ENCODE assay signal across 24 cellular contexts in the genomic region with DNA sequence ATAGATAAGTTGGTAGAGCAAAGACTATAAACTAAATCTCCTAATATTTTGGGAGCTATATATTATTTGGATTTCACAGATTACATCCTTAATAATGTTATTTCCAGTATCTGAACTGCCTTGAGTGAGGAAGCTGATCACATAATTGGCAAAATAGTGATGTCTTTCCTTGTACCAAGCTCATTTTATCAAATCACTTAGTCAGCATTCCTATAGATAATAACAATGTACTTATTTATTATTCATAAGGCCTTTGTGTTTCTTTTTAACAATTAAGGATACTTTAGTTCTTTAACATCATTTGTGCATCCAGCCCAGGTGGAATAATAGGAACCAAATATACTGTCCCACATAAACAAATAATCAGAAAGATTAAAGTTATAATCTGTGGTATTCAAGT.
DNase-seq lines count a peak whose midpoint lies in the region; ATAC-seq, FAIRE-seq and TF ChIP-seq lines count a peak whose summit lies in the region.
"Had no signal": no experiment of that assay in that cellular context is flagged by ENCODE, and none has a peak within 500 bp of the region (broad histone marks: within the 10 kb centered on the region; RNA-seq: fewer than 3 reads in every experiment).

No MANE protein-coding gene starts in this region.

- in situ Hi-C loops in HepG2 (cut with HindIII; ENCODE audit: extremely low pct_ligation_motif_present, low pct_unique_long_range_greater_than_20kb) = no loop called here
- in situ Hi-C loops in K562 (cut with MboI) = no loop called here

- H3K9me1 ChIP-seq in K562 (ENCODE audit: control insufficient read depth, insufficient read depth, low read length) = no peaks in the 10 kb centered on the region

- H3K27me3 ChIP-seq in HepG2 (ENCODE audit: control insufficient read depth in 1 of 2, insufficient read depth in 2 of 2, low read length in 2 of 2) (no peaks in the 10 kb centered on the region), right lobe of liver (no peaks in the 10 kb centered on the region), K562 (ENCODE audit: control insufficient read depth in 2 of 2, insufficient read depth in 2 of 2, low read length in 2 of 2) (no peaks in the 10 kb centered on the region)
- H3K27me3 ChIP-seq: BE2C, BLaER1 had no signal

- POLR2A ChIA-PET in HepG2 (lab: Yijun Ruan, JAX) = no interaction called here
- POLR2A ChIA-PET in K562 (lab: Yijun Ruan, JAX) = no interaction called here

- no peaks in the 10 kb centered on the region for H3K4me1 ChIP-seq in HepG2 (ENCODE audit: insufficient read depth, low read length)
- no peaks in the 10 kb centered on the region for H3K4me1 ChIP-seq in right lobe of liver
- no peaks in the 10 kb centered on the region for H3K4me1 ChIP-seq in K562 (replicated peaks in 1 of 2; ENCODE audit: control insufficient read depth in 2 of 2, insufficient read depth in 2 of 2, low read length in 2 of 2)
- H3K4me1 ChIP-seq: BE2C, BLaER1 had no signal

- TF ChIP-seq CTCF in HepG2 (CRISPR knock-in tag; IDR thresholded peaks at IDR 0.05) = no peak
- no peak for TF ChIP-seq CTCF in right lobe of liver (IDR thresholded peaks at IDR 0.05)
- TF ChIP-seq CTCF in K562 (IDR thresholded peaks at IDR 0.05 in 2 of 3, conservative IDR thresholded peaks at IDR 0.05 in 1 of 3; ENCODE audit: insufficient read depth in 2 of 3, low read depth in 1 of 3, low read length in 3 of 3) = no peak

- TF ChIP-seq EP300 in HepG2 (IDR thresholded peaks at IDR 0.05; ENCODE audit: low read depth in 2 of 2, low read length in 2 of 2) = no peak
- no peak for TF ChIP-seq EP300 in HepG2 (CRISPR knock-in tag; IDR thresholded peaks at IDR 0.05; ENCODE audit: borderline replicate concordance)
- no peak for TF ChIP-seq EP300 in K562 (IDR thresholded peaks at IDR 0.05; ENCODE audit: low read length)

- ATAC-seq in HepG2 (no peak), right lobe of liver (no peak), K562 (no peak)
- ATAC-seq: GM12878 had no signal

- BruUV-seq in HepG2 (replicated peaks; lab: Mats Ljungman, UMichigan) (no TSS peak), K562 (replicated peaks; lab: Mats Ljungman, UMichigan) (no TSS peak)

- no peak for FAIRE-seq in HepG2 (lab: Jason Lieb, UNC)
- FAIRE-seq in K562 (lab: Jason Lieb, UNC) = no peak
- FAIRE-seq: GM12878, GM12892, GM18507 had no signal

- H2AFZ ChIP-seq in HepG2 (ENCODE audit: low read length) (no peak overlapping the region), K562 (ENCODE audit: low read depth, low read length) (no peak overlapping the region)

- H3K36me3 ChIP-seq in HepG2 (replicated peaks in 1 of 2; ENCODE audit: control insufficient read depth in 1 of 2, insufficient read depth in 2 of 2, low read length in 2 of 2) (no peaks in the 10 kb centered on the region), right lobe of liver (no peaks in the 10 kb centered on the region), K562 (ENCODE audit: control insufficient read depth, insufficient read depth, low read length) (no peaks in the 10 kb centered on the region)
- H3K36me3 ChIP-seq: BE2C, BLaER1 had no signal

- DNase-seq in HepG2 (ENCODE audit: low spot score) (no peak), right lobe of liver (no peak), K562 (ENCODE audit: extremely low read depth in 1 of 4, low spot score in 3 of 4) (no peak), NCI-H82 treated with DMSO at 0.1 percent for 48 hours (lab: John Stamatoyannopoulos, UW; ENCODE audit: unreplicated experiment) (no peak), NCI-H226 (no peak)
- DNase-seq: ACHN; BE2C; C1 segment of cervical spinal cord; CD4-positive, alpha-beta memory T cell; CD4-positive, CD25-positive, alpha-beta regulatory T cell; CD8-positive, alpha-beta memory T cell; COR-L47; DMS 273 treated with DMSO at 0.1 percent for 48 hours; DMS153; DMS53; DMS79; DND-41; EL; GDM1 had no signal

- H3K4me3 ChIP-seq in HepG2 (replicated peaks in 1 of 3; ENCODE audit: insufficient read depth in 1 of 3, low read depth in 2 of 3, low read length in 3 of 3) (no peak overlapping the region), right lobe of liver (no peak overlapping the region), K562 (no peak overlapping the region)
- H3K4me3 ChIP-seq: BLaER1, GM12878 had no signal

- CTCF ChIA-PET in HepG2 (lab: Yijun Ruan, JAX; ENCODE audit: low intra/inter-chr PET ratio, low total read pairs) (no interaction called here), K562 (lab: Yijun Ruan, JAX; ENCODE audit: low intra/inter-chr PET ratio) (no interaction called here)

- TF ChIP-seq POLR2A in HepG2 (IDR thresholded peaks at IDR 0.05; ENCODE audit: insufficient read depth in 1 of 2, low read depth in 2 of 2, low read length in 2 of 2) (no peak), right lobe of liver (IDR thresholded peaks at IDR 0.05) (no peak), K562 (conservative IDR thresholded peaks at IDR 0.05) (no peak)

- H3K79me2 ChIP-seq in HepG2 (ENCODE audit: insufficient read depth, low read length) = no peaks in the 10 kb centered on the region
- H3K79me2 ChIP-seq in K562 (ENCODE audit: control insufficient read depth, insufficient read depth, low read length) = no peaks in the 10 kb centered on the region

- no peak overlapping the region for H3K9ac ChIP-seq in HepG2 (ENCODE audit: insufficient read depth, low read depth, low read length)
- H3K9ac ChIP-seq in K562 (ENCODE audit: insufficient read depth in 1 of 2, low read depth in 2 of 2, low read length in 2 of 2) = no peak overlapping the region
- H3K9ac ChIP-seq: BLaER1 had no signal

- no peaks in the 10 kb centered on the region for H4K20me1 ChIP-seq in HepG2 (ENCODE audit: insufficient read depth, low read length)
- no peaks in the 10 kb centered on the region for H4K20me1 ChIP-seq in K562 (replicated peaks; ENCODE audit: control insufficient read depth, insufficient read depth, low read length)
- H4K20me1 ChIP-seq: BLaER1 had no signal

- no peak overlapping the region for H3K27ac ChIP-seq in HepG2 (ENCODE audit: extremely low read length, insufficient read depth, low read length)
- no peak overlapping the region for H3K27ac ChIP-seq in right lobe of liver
- H3K27ac ChIP-seq in K562 (ENCODE audit: extremely low read depth, low read depth, low read length) = no peak overlapping the region
- H3K27ac ChIP-seq: 22Rv1, BLaER1 had no signal

- TF ChIP-seq RAD21 in HepG2 (CRISPR knock-in tag; IDR thresholded peaks at IDR 0.05) (no peak), K562 (CRISPR knock-in tag; conservative IDR thresholded peaks at IDR 0.05 in 1 of 2, IDR thresholded peaks at IDR 0.05 in 1 of 2) (no peak)

- H3K9me3 ChIP-seq in HepG2 (ENCODE audit: low read length) (no peaks in the 10 kb centered on the region), right lobe of liver (no peaks in the 10 kb centered on the region), K562 (replicated peaks; ENCODE audit: control insufficient read depth, insufficient read depth, low read depth, low read length) (no peaks in the 10 kb centered on the region; the same call in 1 of the 2 replicates)
- H3K9me3 ChIP-seq: BE2C had no signal

- intact Hi-C loops in HepG2 (cut with micrococcal nuclease; ENCODE audit: unreplicated experiment) (no loop called here), right lobe of liver (cut with DNase I) (no loop called here), K562 (cut with micrococcal nuclease) (no loop called here)

- no peak overlapping the region for H3K4me2 ChIP-seq in HepG2 (ENCODE audit: low read depth, low read length)
- no peak overlapping the region for H3K4me2 ChIP-seq in K562 (ENCODE audit: insufficient read depth, low read length)
- H3K4me2 ChIP-seq: BLaER1 had no signal

TF ChIP-seq in HepG2, 621 proteins besides CTCF, POLR2A, EP300 and RAD21:
- TF ChIP-seq NR3C1 (CRISPR knock-in tag; IDR thresholded peaks at IDR 0.05) (no peak), ZMYM3 (CRISPR knock-in tag; IDR thresholded peaks at IDR 0.05) (no peak), MAFF (IDR thresholded peaks at IDR 0.05; ENCODE audit: low read depth, low read length) (peak; percentile 87), MAFK (conservative IDR thresholded peaks at IDR 0.05 in 1 of 2, IDR thresholded peaks at IDR 0.05 in 1 of 2; ENCODE audit: low read length in 2 of 2) (peak; percentile 78 to 93)

TF ChIP-seq in K562, 482 proteins besides CTCF, POLR2A, EP300 and RAD21 (continues in another document):
- peak; percentile 65; the same call in 1 of the 2 replicates for TF ChIP-seq MAFK (IDR thresholded peaks at IDR 0.05; ENCODE audit: low read length)
- TF ChIP-seq ZNF316 (IDR thresholded peaks at IDR 0.05) = peak; percentile 60
- TF ChIP-seq, protein P1, sequence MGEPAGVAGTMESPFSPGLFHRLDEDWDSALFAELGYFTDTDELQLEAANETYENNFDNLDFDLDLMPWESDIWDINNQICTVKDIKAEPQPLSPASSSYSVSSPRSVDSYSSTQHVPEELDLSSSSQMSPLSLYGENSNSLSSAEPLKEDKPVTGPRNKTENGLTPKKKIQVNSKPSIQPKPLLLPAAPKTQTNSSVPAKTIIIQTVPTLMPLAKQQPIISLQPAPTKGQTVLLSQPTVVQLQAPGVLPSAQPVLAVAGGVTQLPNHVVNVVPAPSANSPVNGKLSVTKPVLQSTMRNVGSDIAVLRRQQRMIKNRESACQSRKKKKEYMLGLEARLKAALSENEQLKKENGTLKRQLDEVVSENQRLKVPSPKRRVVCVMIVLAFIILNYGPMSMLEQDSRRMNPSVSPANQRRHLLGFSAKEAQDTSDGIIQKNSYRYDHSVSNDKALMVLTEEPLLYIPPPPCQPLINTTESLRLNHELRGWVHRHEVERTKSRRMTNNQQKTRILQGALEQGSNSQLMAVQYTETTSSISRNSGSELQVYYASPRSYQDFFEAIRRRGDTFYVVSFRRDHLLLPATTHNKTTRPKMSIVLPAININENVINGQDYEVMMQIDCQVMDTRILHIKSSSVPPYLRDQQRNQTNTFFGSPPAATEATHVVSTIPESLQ (CRISPR knock-in tag; IDR thresholded peaks at IDR 0.05) = no peak
- TF ChIP-seq ZNF133 (CRISPR knock-in tag; IDR thresholded peaks at IDR 0.05) = no peak
- TF ChIP-seq KLF6 (CRISPR knock-in tag; IDR thresholded peaks at IDR 0.05; ENCODE audit: borderline replicate concordance) = no peak
- TF ChIP-seq ZNF75A (CRISPR knock-in tag; IDR thresholded peaks at IDR 0.05) = no peak
- no peak for TF ChIP-seq ZNF282 (CRISPR knock-in tag; IDR thresholded peaks at IDR 0.05)
- TF ChIP-seq POLR2B (IDR thresholded peaks at IDR 0.05; ENCODE audit: low read depth, partially characterized antibody) = no peak
- TF ChIP-seq ATF1 (CRISPR knock-in tag; IDR thresholded peaks at IDR 0.05) = no peak
- TF ChIP-seq ATF1 (tag; IDR thresholded peaks at IDR 0.05) = no peak
- no peak for TF ChIP-seq POLR2G (IDR thresholded peaks at IDR 0.05; ENCODE audit: low read depth, low read length)
- TF ChIP-seq PHF8 (IDR thresholded peaks at IDR 0.05; ENCODE audit: borderline replicate concordance, low read length) = no peak
- TF ChIP-seq SRSF1 (IDR thresholded peaks at IDR 0.05; ENCODE audit: low read depth, low read length) = no peak

Comparison
In these comparisons a context has a peak if more than half of its experiments do, and no peak if none do; other contexts are left out.
1. Of the 241 proteins assayed by ChIP-seq in both HepG2 and K562: peak only in HepG2: none; only in K562: MAFG; in both: MAFF and MAFK; in neither: 238.